22 cellular contexts compared by ENCODE assay signal in the genomic region with DNA sequence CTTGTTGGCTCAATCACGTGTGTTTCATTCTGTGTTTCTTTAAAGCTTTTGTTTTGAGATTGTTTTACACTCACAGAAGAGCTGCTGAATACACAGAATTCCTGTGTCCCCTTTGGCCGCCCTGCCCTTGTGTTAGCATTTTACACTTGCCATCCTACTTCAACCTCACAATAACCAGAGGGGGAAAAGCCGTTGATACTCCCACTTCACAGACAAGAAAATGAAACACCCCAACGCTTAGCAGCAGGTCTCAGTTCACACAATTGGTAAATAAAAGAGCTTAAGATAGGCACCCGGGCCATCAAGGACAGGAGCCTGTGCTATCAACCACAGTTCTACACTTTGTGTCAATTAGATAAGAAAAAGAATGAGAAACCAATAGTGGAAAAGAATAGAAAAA.
DNase-seq lines count a peak whose midpoint lies in the region; ATAC-seq, FAIRE-seq and TF ChIP-seq lines count a peak whose summit lies in the region.
"Had no signal": no experiment of that assay in that cellular context is flagged by ENCODE, and none has a peak within 500 bp of the region (broad histone marks: within the 10 kb centered on the region; RNA-seq: fewer than 3 reads in every experiment).

No MANE protein-coding gene starts in this region.

- no peak overlapping the region for H2BK15ac ChIP-seq in mesendoderm (replicated peaks; ENCODE audit: low read depth)

- H3K27ac ChIP-seq in BLaER1, result peak overlapping the region; percentile 96
- no peak overlapping the region for H3K27ac ChIP-seq in astrocyte (ENCODE audit: low read depth, low read length)
- peak overlapping the region; percentile 18 for H3K27ac ChIP-seq in mesendoderm (ENCODE audit: low read depth, low read length)
- H3K27ac ChIP-seq in sigmoid colon, result no peak overlapping the region

- ATAC-seq in GM21619 (IDR thresholded peaks at IDR 0.05; ENCODE audit: unreplicated experiment) (no peak), HG03565 (IDR thresholded peaks at IDR 0.05; ENCODE audit: unreplicated experiment) (no peak)
- ATAC-seq: GM12878, HCT116 had no signal

- no peak overlapping the region for H4K5ac ChIP-seq in mesendoderm (ENCODE audit: low read length)

- no peaks in the 10 kb centered on the region for H3K79me1 ChIP-seq in mesendoderm (ENCODE audit: low read length)

- no peak overlapping the region for H2AK5ac ChIP-seq in mesendoderm (ENCODE audit: low read length)

- H3K4me1 ChIP-seq in BLaER1 (peaks cover 75% of the 10 kb centered on the region), astrocyte (ENCODE audit: insufficient read depth, low read length) (no peaks in the 10 kb centered on the region), mesendoderm (ENCODE audit: control insufficient read depth, low read depth, low read length) (peaks cover 4% of the 10 kb centered on the region), sigmoid colon (no peaks in the 10 kb centered on the region)

- peak overlapping the region; percentile 74 for H3K4me2 ChIP-seq in BLaER1
- H3K4me2 ChIP-seq in astrocyte (ENCODE audit: low read length), result no peak overlapping the region
- H3K4me2 ChIP-seq in mesendoderm (ENCODE audit: low read length), result no peak overlapping the region

- H3K27ac Mint-ChIP-seq in astrocyte (ENCODE audit: unreplicated experiment), result peak overlapping the region; percentile 54
- H3K27ac Mint-ChIP-seq: CD14-positive monocyte had no signal

- H2BK5ac ChIP-seq in mesendoderm (ENCODE audit: low read length), result no peak overlapping the region

- H4K8ac ChIP-seq in mesendoderm (ENCODE audit: low read depth, low read length), result no peak overlapping the region

- H3K4me1 Mint-ChIP-seq in astrocyte (ENCODE audit: low read depth, unreplicated experiment), result no peaks in the 10 kb centered on the region
- H3K4me1 Mint-ChIP-seq: CD14-positive monocyte had no signal

- H3K56ac ChIP-seq in mesendoderm (ENCODE audit: low read length), result peak overlapping the region; percentile 77

- H3K36me3 ChIP-seq in BLaER1, result no peaks in the 10 kb centered on the region
- no peaks in the 10 kb centered on the region for H3K36me3 ChIP-seq in astrocyte (ENCODE audit: insufficient read depth, low read length)
- no peaks in the 10 kb centered on the region for H3K36me3 ChIP-seq in mesendoderm (ENCODE audit: control insufficient read depth, insufficient read depth, low read length)
- H3K36me3 ChIP-seq in sigmoid colon, result no peaks in the 10 kb centered on the region

- FAIRE-seq in astrocyte (lab: Jason Lieb, UNC), result no peak
- FAIRE-seq: GM12878, H1 had no signal

- no peak overlapping the region for H2BK120ac ChIP-seq in mesendoderm (ENCODE audit: low read depth, low read length)

- no peak overlapping the region for H3K4me3 ChIP-seq in BLaER1
- no peak overlapping the region for H3K4me3 ChIP-seq in astrocyte (ENCODE audit: insufficient read depth, low read depth, low read length)
- no peak overlapping the region for H3K4me3 ChIP-seq in mesendoderm (ENCODE audit: low read length)
- H3K4me3 ChIP-seq in sigmoid colon, result no peak overlapping the region
- H3K4me3 ChIP-seq: GM12878 had no signal

- intact Hi-C loops in sigmoid colon (cut with DNase I), result no loop called here

- no peaks in the 10 kb centered on the region for H3K9me3 Mint-ChIP-seq in astrocyte (ENCODE audit: unreplicated experiment)
- H3K9me3 Mint-ChIP-seq: CD14-positive monocyte had no signal

- WGBS in mesendoderm (ENCODE audit: extremely low coverage, insufficient coverage, low lambda C conversion rate), result no CpG with 5 or more reads among the region's 5 CpGs
- 42 to 51% methylated on average over 5 of the region's 5 CpGs for WGBS in sigmoid colon, 2 donors

- H3K9me3 ChIP-seq in BLaER1 (peaks cover 11% of the 10 kb centered on the region), astrocyte (ENCODE audit: insufficient read depth, low read depth, low read length) (no peaks in the 10 kb centered on the region), sigmoid colon (no peaks in the 10 kb centered on the region)

- H4K20me1 ChIP-seq in BLaER1 (no peaks in the 10 kb centered on the region), astrocyte (ENCODE audit: insufficient read depth, low read length) (no peaks in the 10 kb centered on the region)

- no peak overlapping the region for H3K18ac ChIP-seq in mesendoderm (ENCODE audit: low read length)

- TF ChIP-seq POLR2A in sigmoid colon (IDR thresholded peaks at IDR 0.05), result no peak

- TF ChIP-seq CTCF in astrocyte (IDR thresholded peaks at IDR 0.05; ENCODE audit: insufficient read depth, low read depth, low read length) (no peak), sigmoid colon (IDR thresholded peaks at IDR 0.05) (no peak)

- no peak overlapping the region for H3K4ac ChIP-seq in mesendoderm (ENCODE audit: low read depth, low read length)

- H2AFZ ChIP-seq in astrocyte (ENCODE audit: low read depth, low read length), result peak overlapping the region; percentile 30

- peaks cover 1% of the 10 kb centered on the region for H3K36me3 Mint-ChIP-seq in astrocyte (ENCODE audit: low read depth, unreplicated experiment)
- H3K36me3 Mint-ChIP-seq: CD14-positive monocyte had no signal

- no peak overlapping the region for H3K9ac ChIP-seq in BLaER1
- H3K9ac ChIP-seq in astrocyte (ENCODE audit: low read length), result no peak overlapping the region
- no peak overlapping the region for H3K9ac ChIP-seq in mesendoderm (ENCODE audit: low read length)

- no peak overlapping the region for H3K23ac ChIP-seq in mesendoderm (ENCODE audit: low read length)

- DNase-seq in OCI-M1 (lab: John Stamatoyannopoulos, UW) (peak; percentile 55), astrocyte (ENCODE audit: low read depth) (no peak), mesendoderm (peak; percentile 54), COLO829 (ENCODE audit: low spot score) (no peak), sigmoid colon (no peak)
- DNase-seq: AML-193, DMS79, KG1, NCI-H1694, NCI-H2081, NCI-H2171, NCI-H345, NCI-H524 treated with DMSO at 0.1 percent for 48 hours, NCI-H82, Right ventricle myocardium superior had no signal

- no peak overlapping the region for H3K4me3 Mint-ChIP-seq in astrocyte (ENCODE audit: unreplicated experiment)
- H3K4me3 Mint-ChIP-seq: CD14-positive monocyte had no signal

- no peaks in the 10 kb centered on the region for H3K79me2 ChIP-seq in astrocyte (ENCODE audit: insufficient read depth, low read length)
- H3K79me2 ChIP-seq in mesendoderm (ENCODE audit: control insufficient read depth, insufficient read depth, low read length), result no peaks in the 10 kb centered on the region

- peaks cover 7% of the 10 kb centered on the region for H3K27me3 Mint-ChIP-seq in astrocyte (ENCODE audit: low read depth, unreplicated experiment)

- no peak for TF ChIP-seq EP300 in sigmoid colon (IDR thresholded peaks at IDR 0.05)

- H3K27me3 ChIP-seq in BLaER1 (no peaks in the 10 kb centered on the region), astrocyte (ENCODE audit: insufficient read depth, low read length) (no peaks in the 10 kb centered on the region), mesendoderm (ENCODE audit: insufficient read depth, low read length, poor library complexity) (no peaks in the 10 kb centered on the region), sigmoid colon (no peaks in the 10 kb centered on the region)

Comparison
In these comparisons a context has a peak if more than half of its experiments do, and no peak if none do; other contexts are left out.
1. H3K27ac ChIP-seq: peak in BLaER1 (single experiment) and mesendoderm (single experiment); none in astrocyte (single experiment) and sigmoid colon (0 of 4).
2. DNase-seq: peak in OCI-M1 (single experiment) and mesendoderm (single experiment); none in astrocyte (single experiment), COLO829 (single experiment) and sigmoid colon (single experiment).